ENCODE assay signal across 30 cellular contexts in genomic region chr14:37274652-37275051, GRCh38.
"Had no signal": no experiment of that assay in that cellular context is flagged by ENCODE, and none has a peak within 500 bp of the region (broad histone marks: within the 10 kb centered on the region; RNA-seq: fewer than 3 reads in every experiment).

No MANE protein-coding gene starts in this region.

- H3K4me3 ChIP-seq: esophagus squamous epithelium, gastroesophageal sphincter had no signal

- H3K4me1 ChIP-seq: esophagus squamous epithelium, gastroesophageal sphincter had no signal

- H3K9me3 ChIP-seq: esophagus squamous epithelium, gastroesophageal sphincter had no signal

- H3K27me3 ChIP-seq: brain microvascular endothelial cell, esophagus squamous epithelium, gastroesophageal sphincter had no signal

- ATAC-seq: activated CD4-positive, CD25-positive, alpha-beta regulatory T cell treated with anti-CD3 and anti-CD28 coated beads, Interleukin-2, amount 50 U/mL, for 24 hours; activated CD8-positive, alpha-beta T cell treated with anti-CD3 and anti-CD28 coated beads for 36 hours; activated T-cell treated with anti-CD3 and anti-CD28 coated beads, Interleukin-2, amount 50 U/mL, for 4 hours; activated T-helper 17 cell treated with anti-CD3 and anti-CD28 coated beads, Interleukin-2, amount 50 U/mL, for 72 hours; effector memory CD8-positive, alpha-beta T cell; gastroesophageal sphincter; T-helper 17 cell had no signal

- DNase-seq: activated B cell treated with CpG ODN at 0.5 μM for 24 hours; activated CD4-positive, alpha-beta T cell treated with anti-CD3 and anti-CD28 coated beads for 48 hours; activated CD4-positive, alpha-beta T cell treated with anti-CD3 and anti-CD28 coated beads, Interleukin-2, amount 50 U/mL, for 1 hour; activated CD4-positive, alpha-beta T cell treated with anti-CD3 and anti-CD28 coated beads, Interleukin-2, amount 50 U/mL, for 48 hours; activated CD8-positive, alpha-beta memory T cell treated with anti-CD3 and anti-CD28 coated beads for 24 hours; activated CD8-positive, alpha-beta T cell treated with anti-CD3 and anti-CD28 coated beads for 36 hours; activated effector memory CD4-positive, alpha-beta T cell treated with Interleukin-2 at 50 U/mL for 16 hours; activated gamma-delta T cell treated with Interleukin-2 at 50 U/mL for 16 hours; activated naive CD4-positive, alpha-beta T cell treated with anti-CD3 and anti-CD28 coated beads, Interleukin-2, amount 50 U/mL, for 16 hours; activated naive CD4-positive, alpha-beta T cell treated with Interleukin-2 at 50 U/mL for 16 hours; activated T-cell treated with anti-CD3 and anti-CD28 coated beads, Interleukin-2, amount 50 U/mL, for 4 hours; amniotic stem cell; anterior cingulate cortex; brain microvascular endothelial cell; cortex of kidney; dermis blood vessel endothelial cell; effector CD4-positive, alpha-beta T cell; effector memory CD8-positive, alpha-beta T cell; esophagus squamous epithelium; foreskin melanocyte; T-helper 17 cell; T1000; WERI-Rb-1 had no signal

- H3K27ac ChIP-seq: brain microvascular endothelial cell, epithelial cell of prostate, esophagus squamous epithelium, gastroesophageal sphincter, WERI-Rb-1 had no signal

- FAIRE-seq: astrocyte, bronchial epithelial cell, endothelial cell of umbilical vein had no signal

- H3K36me3 ChIP-seq: brain microvascular endothelial cell, esophagus squamous epithelium, WERI-Rb-1 had no signal
